Comparison of ENCODE assay signal across 8 cellular contexts in the genomic region with DNA sequence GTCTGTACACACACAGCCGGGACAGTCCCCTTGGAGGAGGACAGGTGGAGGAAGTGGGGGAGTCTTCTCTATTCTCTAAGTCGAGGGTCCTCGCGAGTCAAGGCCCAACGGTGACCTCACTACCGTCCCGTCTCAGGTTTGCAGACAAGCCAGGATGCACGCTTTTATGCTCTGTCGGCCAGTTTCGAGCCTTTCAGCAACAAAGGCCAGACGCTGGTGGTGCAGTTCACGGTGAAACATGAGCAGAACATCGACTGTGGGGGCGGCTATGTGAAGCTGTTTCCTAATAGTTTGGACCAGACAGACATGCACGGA. TPM values are rescaled to one million over a fixed set of nuclear protein-coding genes. Genes with fewer than 3 reads are reported as not detected.
DNase-seq lines count a peak whose midpoint lies in the region; ATAC-seq and TF ChIP-seq lines count a peak whose summit lies in the region.

No MANE protein-coding gene starts in this region.

- no peaks in the 10 kb centered on the region for H3K27me3 Mint-ChIP-seq in activated CD4-positive, alpha-beta T cell treated with anti-CD3 and anti-CD28 coated beads for 36 hours

- no peak for TF ChIP-seq POLR2A in heart left ventricle (IDR thresholded peaks at IDR 0.05)

- H3K4me3 ChIP-seq in heart left ventricle, result peak overlapping the region; percentile 63 to 99 (median 95)
- peak overlapping the region; percentile 81 for H3K4me3 ChIP-seq in rectal smooth muscle tissue (ENCODE audit: low read length)

- peak; percentile 67 for DNase-seq in activated CD4-positive, alpha-beta T cell treated with anti-CD3 and anti-CD28 coated beads for 36 hours
- DNase-seq in activated CD4-positive, alpha-beta T cell treated with anti-CD3 and anti-CD28 coated beads, Interleukin-2, amount 50 U/mL, for 1 hour, result no peak
- peak; percentile 3 for DNase-seq in activated effector memory CD4-positive, alpha-beta T cell treated with Interleukin-2 at 50 U/mL for 16 hours
- DNase-seq in heart left ventricle (no peak), DMS153 treated with DMSO at 0.1 percent for 48 hours (lab: John Stamatoyannopoulos, UW; ENCODE audit: unreplicated experiment) (no peak), NCI-H1436 (lab: John Stamatoyannopoulos, UW) (no peak)

- ATAC-seq in activated CD4-positive, alpha-beta T cell treated with anti-CD3 and anti-CD28 coated beads for 36 hours, result no peak
- peak in 1 of 4 donors; percentile 6 for ATAC-seq in heart left ventricle
- no peak for ATAC-seq in GM21423 (IDR thresholded peaks at IDR 0.05; ENCODE audit: unreplicated experiment)

- peak overlapping the region; percentile 99 for H3K4me3 Mint-ChIP-seq in activated CD4-positive, alpha-beta T cell treated with anti-CD3 and anti-CD28 coated beads for 36 hours

- CTCF ChIA-PET in activated CD4-positive, alpha-beta T cell treated with anti-CD3 and anti-CD28 coated beads for 36 hours (lab: Charles Lee), result interaction anchor here (0.6 to 2.8 kb wide), 3 partner anchors 26 to 150 kb away, joined by 3 to 13 read pairs (median 3); no protein-coding TSS in a partner anchor

- peak overlapping the region; percentile 96 for H3K27ac Mint-ChIP-seq in activated CD4-positive, alpha-beta T cell treated with anti-CD3 and anti-CD28 coated beads for 36 hours

- WGBS in heart left ventricle, 4 donors, result 0 to 1% (median 1%) methylated on average over 14 to 15 of the region's 15 CpGs

- no peaks in the 10 kb centered on the region for H3K9me3 ChIP-seq in heart left ventricle

- intact Hi-C loops in activated CD4-positive, alpha-beta T cell treated with anti-CD3 and anti-CD28 coated beads for 36 hours (cut with DNase I, micrococcal nuclease), result loop anchor here (2.0 to 10.0 kb wide), 7 partner anchors 18 to 1066 kb away; a partner anchor contains a TSS
- intact Hi-C loops in heart left ventricle (cut with DNase I), result loop anchor here in 2 of 10 donors (2.0 to 10.0 kb wide), 2 partner anchors 48 to 54 kb away; a partner anchor contains a TSS

- H3K4me1 ChIP-seq in heart left ventricle (peaks cover 6 to 62% (median 36%) of the 10 kb centered on the region in 12 donors), rectal smooth muscle tissue (ENCODE audit: control insufficient read depth, insufficient read depth, low read length) (peaks cover 18% of the 10 kb centered on the region)

- peak overlapping the region; percentile 94 for H3K9ac ChIP-seq in rectal smooth muscle tissue (ENCODE audit: low read length)

- H3K4me1 Mint-ChIP-seq in activated CD4-positive, alpha-beta T cell treated with anti-CD3 and anti-CD28 coated beads for 36 hours, result peaks cover 61% of the 10 kb centered on the region

- H3K27me3 ChIP-seq in heart left ventricle, result no peaks in the 10 kb centered on the region
- H3K27me3 ChIP-seq in rectal smooth muscle tissue (ENCODE audit: control insufficient read depth, insufficient read depth, low read length), result no peaks in the 10 kb centered on the region

- H3K27ac ChIP-seq in heart left ventricle, result peak overlapping the region in 11 of 12 donors; percentile 89 to 96 (median 93)
- peak overlapping the region; percentile 94 for H3K27ac ChIP-seq in rectal smooth muscle tissue (ENCODE audit: low read depth, low read length)

- H3K36me3 Mint-ChIP-seq in activated CD4-positive, alpha-beta T cell treated with anti-CD3 and anti-CD28 coated beads for 36 hours (ENCODE audit: low read depth), result peaks cover 56% of the 10 kb centered on the region

- H3K9me3 Mint-ChIP-seq in activated CD4-positive, alpha-beta T cell treated with anti-CD3 and anti-CD28 coated beads for 36 hours (ENCODE audit: low read depth), result no peaks in the 10 kb centered on the region

- no peak for TF ChIP-seq CTCF in heart left ventricle (IDR thresholded peaks at IDR 0.05)

- POLR2A ChIA-PET in activated CD4-positive, alpha-beta T cell treated with anti-CD3 and anti-CD28 coated beads for 36 hours (lab: Charles Lee), result interaction anchor here (0.7 kb wide), 1 partner anchor 1067 kb away, joined by 8 read pairs; no protein-coding TSS in a partner anchor

- peaks cover 2 to 52% (median 45%) of the 10 kb centered on the region in 9 donors for H3K36me3 ChIP-seq in heart left ventricle
- H3K36me3 ChIP-seq in rectal smooth muscle tissue (ENCODE audit: control insufficient read depth, insufficient read depth, low read length), result peaks cover 27% of the 10 kb centered on the region

RNA-seq across cellular contexts. Expression of a gene that starts 0.8 kb away (rescaled TPM):
- total RNA-seq in activated CD4-positive, alpha-beta T cell treated with anti-CD3 and anti-CD28 coated beads for 36 hours, result 100 to 1,000 TPM; 557 to 569 TPM
- total RNA-seq in heart left ventricle, result 100 to 1,000 TPM; 231 to 816 (median 380) TPM
- 100 to 1,000 TPM; 227 to 771 TPM for polyA plus RNA-seq in heart left ventricle

RNA-seq across cellular contexts. Expression of a gene that starts 5.7 kb away (rescaled TPM):
- total RNA-seq in activated CD4-positive, alpha-beta T cell treated with anti-CD3 and anti-CD28 coated beads for 36 hours, result 100 to 1,000 TPM; 120 to 142 TPM
- total RNA-seq in heart left ventricle, result 10 to 100 TPM; 35.0 to 49.6 (median 40.6) TPM
- 100 to 1,000 TPM in 1 of 2 donors, 10 to 100 TPM in 1; 37.3 to 104 TPM for polyA plus RNA-seq in heart left ventricle

RNA-seq across cellular contexts. Expression of a gene that starts 6.4 kb away (rescaled TPM):
- 100 to 1,000 TPM; 189 to 265 TPM for total RNA-seq in activated CD4-positive, alpha-beta T cell treated with anti-CD3 and anti-CD28 coated beads for 36 hours
- 100 to 1,000 TPM; 130 to 272 (median 161) TPM for total RNA-seq in heart left ventricle
- polyA plus RNA-seq in heart left ventricle, result 100 to 1,000 TPM; 186 to 212 TPM

RNA-seq across cellular contexts. Expression of a gene that starts 17.8 kb away (rescaled TPM):
- 10 to 100 TPM; 31.1 to 36.3 TPM for total RNA-seq in activated CD4-positive, alpha-beta T cell treated with anti-CD3 and anti-CD28 coated beads for 36 hours
- 10 to 100 TPM; 17.2 to 63.6 (median 27.2) TPM for total RNA-seq in heart left ventricle
- polyA plus RNA-seq in heart left ventricle, result 100 to 1,000 TPM in 1 of 2 donors, 10 to 100 TPM in 1; 64.9 to 119 TPM

RNA-seq across cellular contexts. Expression of a gene that starts 20.2 kb away (rescaled TPM):
- 1 to 10 TPM; 2.7 to 3.5 TPM for total RNA-seq in activated CD4-positive, alpha-beta T cell treated with anti-CD3 and anti-CD28 coated beads for 36 hours
- total RNA-seq in heart left ventricle, result under 1 TPM in 1 of 9 donors, not detected in 8; 0.24 TPM
- under 1 TPM in 1 of 2 donors, not detected in 1; 0.06 TPM for polyA plus RNA-seq in heart left ventricle

Comparison
In these comparisons a context has a peak if more than half of its experiments do, and no peak if none do; other contexts are left out.
1. DNase-seq: peak in activated CD4-positive, alpha-beta T cell treated with anti-CD3 and anti-CD28 coated beads for 36 hours (single experiment) and activated effector memory CD4-positive, alpha-beta T cell treated with Interleukin-2 at 50 U/mL for 16 hours (single experiment); none in activated CD4-positive, alpha-beta T cell treated with anti-CD3 and anti-CD28 coated beads, Interleukin-2, amount 50 U/mL, for 1 hour (single experiment), heart left ventricle (0 of 5), DMS153 treated with DMSO at 0.1 percent for 48 hours (single experiment) and NCI-H1436 (single experiment).